19 cellular contexts compared by ENCODE assay signal in the genomic region with DNA sequence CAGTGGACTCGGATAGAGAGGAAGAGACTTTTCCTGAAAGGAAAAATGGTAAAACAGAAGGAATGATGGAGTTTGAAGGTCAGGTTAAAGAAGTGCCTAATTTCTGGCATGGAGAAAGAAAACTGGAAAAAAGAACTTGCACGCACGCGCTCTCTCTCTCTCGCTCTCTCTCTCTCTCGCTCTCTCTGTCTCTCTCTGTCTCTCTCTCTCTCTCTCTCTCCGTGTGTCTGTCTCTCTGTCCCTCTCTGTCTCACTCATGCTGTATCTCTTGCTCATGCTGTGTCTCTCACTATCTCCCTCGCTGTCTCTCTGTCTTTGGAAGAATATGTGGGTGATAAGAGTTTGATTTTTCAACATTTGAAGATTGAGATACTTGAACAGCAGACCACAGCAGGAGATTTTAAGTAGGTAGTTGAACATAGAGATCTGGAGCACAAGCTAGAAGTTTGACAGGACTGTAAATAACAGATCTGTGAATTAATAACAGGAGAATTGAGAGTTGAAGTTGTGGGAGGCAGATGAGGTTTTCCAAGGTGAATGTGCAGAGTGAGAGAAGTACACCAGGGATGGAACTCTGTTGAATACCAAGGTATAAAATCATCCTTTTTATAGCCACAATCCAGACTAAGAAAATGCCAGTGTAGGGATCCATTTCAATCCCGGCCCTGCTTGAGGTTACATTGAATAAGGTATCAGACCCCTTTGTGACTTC. TPM values are rescaled to one million over a fixed set of nuclear protein-coding genes. Genes with fewer than 3 reads are reported as not detected.
A peak's percentile ranks its signal among the peaks of the same experiment; 100 is the strongest.
DNase-seq lines count a peak whose midpoint lies in the region; ATAC-seq and TF ChIP-seq lines count a peak whose summit lies in the region.
"Had no signal": no experiment of that assay in that cellular context is flagged by ENCODE, and none has a peak within 500 bp of the region (broad histone marks: within the 10 kb centered on the region; RNA-seq: fewer than 3 reads in every experiment).

No MANE protein-coding gene starts in this region.

- POLR2A ChIA-PET in A673 (lab: Charles Lee; ENCODE audit: low non-redundant PET), result no interaction called here

- no TSS peak for BruUV-seq in A673 (replicated peaks; lab: Mats Ljungman, UMichigan)

- peaks cover 36% of the 10 kb centered on the region for H3K4me1 Mint-ChIP-seq in T-helper 2 cell treated with Interferon-gamma antibody and Interleukin-4, amounts not matched to agents 5 μg/mL and 100 μg/mL, for 36 hours (ENCODE audit: low read depth)
- H3K4me1 Mint-ChIP-seq in activated naive CD8-positive, alpha-beta T cell treated with anti-CD3 and anti-CD28 coated beads, Interleukin-2, amount 50 U/mL, for 24 hours, result peaks cover 75% of the 10 kb centered on the region
- H3K4me1 Mint-ChIP-seq in naive B cell, result peaks cover 27 to 45% (median 44%) of the 10 kb centered on the region in 3 donors

- DNase-seq in T-helper 2 cell treated with Interferon-gamma antibody and Interleukin-4, amounts not matched to agents 5 μg/mL and 100 μg/mL, for 36 hours (ENCODE audit: low spot score), result no peak
- DNase-seq in T-helper 2 cell (no peak), EL (peak; percentile 15), naive B cell (no peak), lower lobe of right lung (no peak), AG20443 (ENCODE audit: low spot score) (no peak), A673 (ENCODE audit: low spot score) (no peak)
- no peak for DNase-seq in activated naive CD8-positive, alpha-beta T cell treated with anti-CD3 and anti-CD28 coated beads, Interleukin-2, amount 50 U/mL, for 24 hours
- DNase-seq: 8988T; activated CD4-positive, alpha-beta T cell treated with anti-CD3 and anti-CD28 coated beads, Interleukin-2, amount 10 ng/mL, durations not matched to agents 7 days and 5 days; activated gamma-delta T cell; heart right ventricle; NCI-H1417; NCI-H446 treated with DMSO at 0.1 percent for 48 hours; OCI-M1; spleen; substantia nigra had no signal

- CTCF ChIA-PET in A673 (lab: Charles Lee), result no interaction called here

- no peak for TF ChIP-seq CTCF in lower lobe of right lung (IDR thresholded peaks at IDR 0.05)
- no peak for TF ChIP-seq CTCF in A673 (conservative IDR thresholded peaks at IDR 0.05; ENCODE audit: low read depth, low read length)

- peak overlapping the region; percentile 29 for H3K27ac Mint-ChIP-seq in T-helper 2 cell treated with Interferon-gamma antibody and Interleukin-4, amounts not matched to agents 5 μg/mL and 100 μg/mL, for 36 hours
- H3K27ac Mint-ChIP-seq in activated naive CD8-positive, alpha-beta T cell treated with anti-CD3 and anti-CD28 coated beads, Interleukin-2, amount 50 U/mL, for 24 hours, result peak overlapping the region; percentile 31
- peak overlapping the region in 4 of 6 donors; percentile 2 to 66 (median 36) for H3K27ac Mint-ChIP-seq in naive B cell
- H3K27ac Mint-ChIP-seq: activated CD4-positive, alpha-beta T cell treated with anti-CD3 and anti-CD28 coated beads, Interleukin-2, amount 10 ng/mL, durations not matched to agents 7 days and 5 days had no signal

- no peak overlapping the region for H3K4me3 Mint-ChIP-seq in T-helper 2 cell treated with Interferon-gamma antibody and Interleukin-4, amounts not matched to agents 5 μg/mL and 100 μg/mL, for 36 hours
- H3K4me3 Mint-ChIP-seq in activated naive CD8-positive, alpha-beta T cell treated with anti-CD3 and anti-CD28 coated beads, Interleukin-2, amount 50 U/mL, for 24 hours, result no peak overlapping the region
- peak overlapping the region in 1 of 8 donors; percentile 63 for H3K4me3 Mint-ChIP-seq in naive B cell
- H3K4me3 Mint-ChIP-seq: activated CD4-positive, alpha-beta T cell treated with anti-CD3 and anti-CD28 coated beads, Interleukin-2, amount 10 ng/mL, durations not matched to agents 7 days and 5 days had no signal

- H3K27me3 Mint-ChIP-seq in T-helper 2 cell treated with Interferon-gamma antibody and Interleukin-4, amounts not matched to agents 5 μg/mL and 100 μg/mL, for 36 hours (ENCODE audit: low read depth), result no peaks in the 10 kb centered on the region
- no peaks in the 10 kb centered on the region for H3K27me3 Mint-ChIP-seq in activated naive CD8-positive, alpha-beta T cell treated with anti-CD3 and anti-CD28 coated beads, Interleukin-2, amount 50 U/mL, for 24 hours
- no peaks in the 10 kb centered on the region for H3K27me3 Mint-ChIP-seq in naive B cell
- H3K27me3 Mint-ChIP-seq: activated CD4-positive, alpha-beta T cell treated with anti-CD3 and anti-CD28 coated beads, Interleukin-2, amount 10 ng/mL, durations not matched to agents 7 days and 5 days had no signal

- H3K36me3 Mint-ChIP-seq in T-helper 2 cell treated with Interferon-gamma antibody and Interleukin-4, amounts not matched to agents 5 μg/mL and 100 μg/mL, for 36 hours (ENCODE audit: low read depth), result peaks cover 11% of the 10 kb centered on the region
- H3K36me3 Mint-ChIP-seq in activated naive CD8-positive, alpha-beta T cell treated with anti-CD3 and anti-CD28 coated beads, Interleukin-2, amount 50 U/mL, for 24 hours (ENCODE audit: low read depth), result peaks cover 8% of the 10 kb centered on the region
- H3K36me3 Mint-ChIP-seq in naive B cell, result no peaks in the 10 kb centered on the region

- H3K27ac ChIP-seq in lower lobe of right lung (no peak overlapping the region), A673 (ENCODE audit: low read depth, low read length, poor library complexity, severe bottlenecking) (no peak overlapping the region)
- H3K27ac ChIP-seq: epithelial cell of prostate, spleen had no signal

- H3K9me3 ChIP-seq in lower lobe of right lung (no peaks in the 10 kb centered on the region), A673 (ENCODE audit: low read depth, low read length, poor library complexity, severe bottlenecking) (no peaks in the 10 kb centered on the region)
- H3K9me3 ChIP-seq: heart right ventricle, spleen had no signal

- no peak for ATAC-seq in activated naive CD8-positive, alpha-beta T cell treated with anti-CD3 and anti-CD28 coated beads, Interleukin-2, amount 50 U/mL, for 24 hours
- no peak for ATAC-seq in naive B cell (ENCODE audit: low read depth in 2 of 2)
- no peak for ATAC-seq in lower lobe of right lung
- ATAC-seq: HepG2 had no signal

- H3K4me1 ChIP-seq in lower lobe of right lung (peaks cover 14% of the 10 kb centered on the region), A673 (ENCODE audit: insufficient read depth, low read length, poor library complexity, severe bottlenecking) (no peaks in the 10 kb centered on the region)

- H3K27me3 ChIP-seq in lower lobe of right lung (ENCODE audit: low read depth), result no peaks in the 10 kb centered on the region
- no peaks in the 10 kb centered on the region for H3K27me3 ChIP-seq in A673 (replicated peaks; ENCODE audit: insufficient read depth, low read depth, low read length, poor library complexity)
- H3K27me3 ChIP-seq: heart right ventricle, spleen had no signal

- intact Hi-C loops in lower lobe of right lung (cut with DNase I) (no loop called here), A673 (cut with micrococcal nuclease; ENCODE audit: unreplicated experiment) (no loop called here)

- H3K9me3 Mint-ChIP-seq in T-helper 2 cell treated with Interferon-gamma antibody and Interleukin-4, amounts not matched to agents 5 μg/mL and 100 μg/mL, for 36 hours, result peaks cover 3% of the 10 kb centered on the region
- peaks cover 7% of the 10 kb centered on the region for H3K9me3 Mint-ChIP-seq in activated naive CD8-positive, alpha-beta T cell treated with anti-CD3 and anti-CD28 coated beads, Interleukin-2, amount 50 U/mL, for 24 hours
- no peaks in the 10 kb centered on the region for H3K9me3 Mint-ChIP-seq in naive B cell

- H3K36me3 ChIP-seq in lower lobe of right lung (no peaks in the 10 kb centered on the region), A673 (ENCODE audit: insufficient read depth, low read length, poor library complexity, severe bottlenecking) (no peaks in the 10 kb centered on the region)
- H3K36me3 ChIP-seq: heart right ventricle, spleen had no signal

- H3K4me3 ChIP-seq in lower lobe of right lung, result no peak overlapping the region
- H3K4me3 ChIP-seq in A673 (ENCODE audit: low read depth, low read length, poor library complexity, severe bottlenecking), result no peak overlapping the region
- H3K4me3 ChIP-seq: heart right ventricle, spleen had no signal

RNA-seq across cellular contexts. Expression of gene ADD3, which starts 33.1 kb away (rescaled TPM):
- polyA plus RNA-seq in naive B cell (ENCODE audit: low read depth in 6 of 6), result 100 to 1,000 TPM; 322 to 394 (median 366) TPM
- total RNA-seq in lower lobe of right lung, result 94.6 TPM
- 80.5 and 82.9 TPM in 2 replicates for total RNA-seq in A673 (2021)
